ENCODE assay signal across 23 cellular contexts in the genomic region with DNA sequence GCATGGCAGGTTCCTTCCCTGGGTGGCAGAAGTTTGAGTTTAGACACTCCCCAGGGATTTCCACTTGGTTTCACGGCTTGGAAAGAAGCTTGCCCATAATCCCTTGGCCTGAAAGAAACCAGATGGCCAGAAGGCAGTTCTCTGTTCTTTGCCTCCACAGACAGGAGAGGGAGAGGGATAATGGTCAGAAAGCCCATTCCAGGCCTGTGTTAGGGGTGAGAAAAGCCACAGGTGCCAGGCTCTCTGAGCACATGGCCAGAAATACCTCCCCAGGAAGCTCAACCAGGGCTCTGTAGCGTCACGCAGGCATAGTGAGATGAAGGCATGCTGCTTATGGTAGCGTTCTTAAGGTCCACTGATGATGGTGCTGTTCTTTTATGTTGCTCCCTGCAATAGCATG.
DNase-seq lines count a peak whose midpoint lies in the region; ATAC-seq, FAIRE-seq and TF ChIP-seq lines count a peak whose summit lies in the region.
"Had no signal": no experiment of that assay in that cellular context is flagged by ENCODE, and none has a peak within 500 bp of the region (broad histone marks: within the 10 kb centered on the region; RNA-seq: fewer than 3 reads in every experiment).

No MANE protein-coding gene starts in this region.

- no peaks in the 10 kb centered on the region for H3K27me3 Mint-ChIP-seq in naive B cell

- H3K27ac ChIP-seq in HepG2 (ENCODE audit: extremely low read length, insufficient read depth, low read length) (no peak overlapping the region), right lobe of liver (no peak overlapping the region), WERI-Rb-1 (peak overlapping the region; percentile 58), uterus (peak overlapping the region; percentile 56 to 63)
- H3K27ac ChIP-seq: dorsolateral prefrontal cortex had no signal

- H3K4me1 Mint-ChIP-seq in naive B cell = peaks cover 62 to 80% (median 76%) of the 10 kb centered on the region in 3 donors

- peaks cover 19% of the 10 kb centered on the region for H3K4me1 ChIP-seq in HepG2 (ENCODE audit: insufficient read depth, low read length)
- no peaks in the 10 kb centered on the region for H3K4me1 ChIP-seq in right lobe of liver
- H3K4me1 ChIP-seq in uterus = no peaks in the 10 kb centered on the region
- H3K4me1 ChIP-seq: BE2C, HAP-1 had no signal

- H2AFZ ChIP-seq in HepG2 (ENCODE audit: low read length) = no peak overlapping the region

- intact Hi-C loops in HepG2 (cut with micrococcal nuclease; ENCODE audit: unreplicated experiment) (no loop called here), right lobe of liver (cut with DNase I) (no loop called here), uterus (cut with DNase I; ENCODE audit: low total_unique reads) (no loop called here)

- no peak overlapping the region for H3K4me2 ChIP-seq in HepG2 (ENCODE audit: low read depth, low read length)

- no TSS peak for BruUV-seq in HepG2 (replicated peaks; lab: Mats Ljungman, UMichigan)

- TF ChIP-seq EP300 in HepG2 (IDR thresholded peaks at IDR 0.05; ENCODE audit: low read depth in 2 of 2, low read length in 2 of 2) = no peak
- TF ChIP-seq EP300 in HepG2 (CRISPR knock-in tag; IDR thresholded peaks at IDR 0.05; ENCODE audit: borderline replicate concordance) = no peak

- no peak overlapping the region for H3K9ac ChIP-seq in HepG2 (ENCODE audit: insufficient read depth, low read depth, low read length)

- in situ Hi-C loops in HepG2 (cut with HindIII; ENCODE audit: extremely low pct_ligation_motif_present, low pct_unique_long_range_greater_than_20kb) = no loop called here

- TF ChIP-seq RAD21 in HepG2 (CRISPR knock-in tag; IDR thresholded peaks at IDR 0.05) = no peak

- no peak for FAIRE-seq in HepG2 (lab: Jason Lieb, UNC)
- FAIRE-seq: A204.1, G401.6, GM18507 had no signal

- H3K27me3 ChIP-seq in HepG2 (ENCODE audit: control insufficient read depth in 1 of 2, insufficient read depth in 2 of 2, low read length in 2 of 2) (no peaks in the 10 kb centered on the region), right lobe of liver (no peaks in the 10 kb centered on the region), WERI-Rb-1 (ENCODE audit: insufficient read depth, low read depth, severe bottlenecking) (no peaks in the 10 kb centered on the region), uterus (no peaks in the 10 kb centered on the region)
- H3K27me3 ChIP-seq: BE2C, dorsolateral prefrontal cortex had no signal

- H3K36me3 ChIP-seq in HepG2 (replicated peaks in 1 of 2; ENCODE audit: control insufficient read depth in 1 of 2, insufficient read depth in 2 of 2, low read length in 2 of 2) (no peaks in the 10 kb centered on the region), right lobe of liver (no peaks in the 10 kb centered on the region), WERI-Rb-1 (no peaks in the 10 kb centered on the region), uterus (no peaks in the 10 kb centered on the region)
- H3K36me3 ChIP-seq: BE2C, HAP-1 had no signal

- ATAC-seq in HepG2 (no peak), right lobe of liver (no peak), naive B cell (ENCODE audit: low read depth in 2 of 2) (peak; percentile 15 to 18)
- ATAC-seq: activated T-cell treated with anti-CD3 and anti-CD28 coated beads, Interleukin-2, amount 50 U/mL, for 4 hours; left ventricle myocardium superior had no signal

- TF ChIP-seq CTCF in HepG2 (CRISPR knock-in tag; IDR thresholded peaks at IDR 0.05) (no peak), right lobe of liver (IDR thresholded peaks at IDR 0.05) (no peak), WERI-Rb-1 (IDR thresholded peaks at IDR 0.05; ENCODE audit: low read depth, low read length) (no peak), uterus (IDR thresholded peaks at IDR 0.05) (no peak)

- no peak overlapping the region for H3K4me3 ChIP-seq in HepG2 (replicated peaks in 1 of 3; ENCODE audit: insufficient read depth in 1 of 3, low read depth in 2 of 3, low read length in 3 of 3)
- H3K4me3 ChIP-seq in right lobe of liver = no peak overlapping the region
- no peak overlapping the region for H3K4me3 ChIP-seq in WERI-Rb-1 (ENCODE audit: low read depth, low read length)
- H3K4me3 ChIP-seq in uterus = no peak overlapping the region
- H3K4me3 ChIP-seq: dorsolateral prefrontal cortex, HAP-1 had no signal

- DNase-seq in HepG2 (ENCODE audit: low spot score) = no peak
- no peak for DNase-seq in right lobe of liver
- DNase-seq in WERI-Rb-1 = peak; percentile 51
- no peak for DNase-seq in naive B cell
- peak in 1 of 2 donors; percentile 31 for DNase-seq in uterus
- no peak for DNase-seq in HUDEP-2 (lab: John Stamatoyannopoulos, UW; ENCODE audit: unreplicated experiment in 76 of 76)
- no peak for DNase-seq in NCI-H2227 (lab: John Stamatoyannopoulos, UW; ENCODE audit: unreplicated experiment)
- DNase-seq in NCI-H510A (lab: John Stamatoyannopoulos, UW) = no peak
- DNase-seq: activated naive CD4-positive, alpha-beta T cell treated with anti-CD3 and anti-CD28 coated beads for 36 hours; activated T-cell treated with anti-CD3 and anti-CD28 coated beads, Interleukin-2, amount 50 U/mL, for 4 hours; BE2C; caudate nucleus; dorsolateral prefrontal cortex; IMR-90; left ventricle myocardium superior; NCI-H1417 treated with DMSO at 0.1 percent for 48 hours; NCI-H2107; NCI-H69; occipital lobe had no signal

- CTCF ChIA-PET in HepG2 (lab: Yijun Ruan, JAX; ENCODE audit: low intra/inter-chr PET ratio, low total read pairs) = no interaction called here

- 75% methylated on average over 4 of the region's 4 CpGs for WGBS in HepG2 (ENCODE audit: low lambda C conversion rate)
- 80% methylated on average over 1 of the region's 4 CpGs for WGBS in right lobe of liver (ENCODE audit: insufficient coverage, low coverage, low lambda C conversion rate, missing lambda C conversion rate)

- H4K20me1 ChIP-seq in HepG2 (ENCODE audit: insufficient read depth, low read length) = no peaks in the 10 kb centered on the region

- H3K9me3 ChIP-seq in HepG2 (ENCODE audit: low read length) (no peaks in the 10 kb centered on the region), right lobe of liver (no peaks in the 10 kb centered on the region), WERI-Rb-1 (ENCODE audit: severe bottlenecking) (no peaks in the 10 kb centered on the region), uterus (no peaks in the 10 kb centered on the region)
- H3K9me3 ChIP-seq: BE2C, HAP-1 had no signal

- POLR2A ChIA-PET in HepG2 (lab: Yijun Ruan, JAX) = no interaction called here

- peak overlapping the region in 5 of 8 donors; percentile 32 to 72 (median 56) for H3K4me3 Mint-ChIP-seq in naive B cell
- H3K4me3 Mint-ChIP-seq: activated naive CD4-positive, alpha-beta T cell treated with anti-CD3 and anti-CD28 coated beads for 36 hours; activated T-cell treated with anti-CD3 and anti-CD28 coated beads, Interleukin-2, amount 50 U/mL, for 4 hours had no signal

- no peaks in the 10 kb centered on the region for H3K36me3 Mint-ChIP-seq in naive B cell

- H3K9me3 Mint-ChIP-seq in naive B cell = no peaks in the 10 kb centered on the region
- H3K9me3 Mint-ChIP-seq: activated naive CD4-positive, alpha-beta T cell treated with anti-CD3 and anti-CD28 coated beads for 36 hours; activated T-cell treated with anti-CD3 and anti-CD28 coated beads, Interleukin-2, amount 50 U/mL, for 4 hours had no signal

- no peaks in the 10 kb centered on the region for H3K79me2 ChIP-seq in HepG2 (ENCODE audit: insufficient read depth, low read length)

- H3K27ac Mint-ChIP-seq in naive B cell = peak overlapping the region in 5 of 6 donors; percentile 68 to 90 (median 80)
- H3K27ac Mint-ChIP-seq: activated naive CD4-positive, alpha-beta T cell treated with anti-CD3 and anti-CD28 coated beads for 36 hours had no signal

- no peak for TF ChIP-seq POLR2A in HepG2 (IDR thresholded peaks at IDR 0.05; ENCODE audit: insufficient read depth in 1 of 2, low read depth in 2 of 2, low read length in 2 of 2)
- TF ChIP-seq POLR2A in right lobe of liver (IDR thresholded peaks at IDR 0.05) = no peak
- TF ChIP-seq POLR2A in uterus (IDR thresholded peaks at IDR 0.05) = no peak

TF ChIP-seq in HepG2, 621 proteins besides CTCF, POLR2A, EP300 and RAD21:
- no peak for TF ChIP-seq ZNF574 (CRISPR knock-in tag; IDR thresholded peaks at IDR 0.05)
- TF ChIP-seq, protein P1, sequence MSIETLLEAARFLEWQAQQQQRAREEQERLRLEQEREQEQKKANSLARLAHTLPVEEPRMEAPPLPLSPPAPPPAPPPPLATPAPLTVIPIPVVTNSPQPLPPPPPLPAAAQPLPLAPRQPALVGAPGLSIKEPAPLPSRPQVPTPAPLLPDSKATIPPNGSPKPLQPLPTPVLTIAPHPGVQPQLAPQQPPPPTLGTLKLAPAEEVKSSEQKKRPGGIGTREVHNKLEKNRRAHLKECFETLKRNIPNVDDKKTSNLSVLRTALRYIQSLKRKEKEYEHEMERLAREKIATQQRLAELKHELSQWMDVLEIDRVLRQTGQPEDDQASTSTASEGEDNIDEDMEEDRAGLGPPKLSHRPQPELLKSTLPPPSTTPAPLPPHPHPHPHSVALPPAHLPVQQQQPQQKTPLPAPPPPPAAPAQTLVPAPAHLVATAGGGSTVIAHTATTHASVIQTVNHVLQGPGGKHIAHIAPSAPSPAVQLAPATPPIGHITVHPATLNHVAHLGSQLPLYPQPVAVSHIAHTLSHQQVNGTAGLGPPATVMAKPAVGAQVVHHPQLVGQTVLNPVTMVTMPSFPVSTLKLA (IDR thresholded peaks at IDR 0.05) = peak; percentile 24; the same call in 1 of the 2 replicates

Comparison
In these comparisons a context has a peak if more than half of its experiments do, and no peak if none do; other contexts are left out.
1. ATAC-seq: peak in naive B cell (2 of 2); none in HepG2 (single experiment) and right lobe of liver (0 of 4).
2. H3K27ac ChIP-seq: peak in WERI-Rb-1 (single experiment) and uterus (2 of 2); none in HepG2 (single experiment) and right lobe of liver (0 of 3).